22 cellular contexts compared by ENCODE assay signal in the genomic region with DNA sequence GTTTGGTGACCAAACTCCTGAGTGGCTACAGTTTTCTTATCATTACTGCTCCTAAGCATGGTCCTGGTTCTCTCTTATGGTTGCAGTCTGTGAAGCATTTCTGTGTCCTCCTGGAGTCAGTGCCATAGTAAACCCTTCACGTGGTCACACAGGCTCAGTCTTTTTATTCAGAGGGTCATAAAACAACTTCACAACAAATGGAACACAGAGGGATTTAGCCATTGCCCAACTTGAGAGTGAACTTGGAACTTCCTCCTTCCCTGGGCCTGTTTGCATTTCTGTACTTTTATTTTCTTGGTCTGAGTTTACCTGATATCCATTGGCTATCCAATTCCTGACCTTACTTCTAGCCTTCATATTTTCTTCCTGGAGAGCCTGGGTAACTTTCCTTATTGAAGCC.
"Had no signal": no experiment of that assay in that cellular context is flagged by ENCODE, and none has a peak within 500 bp of the region (broad histone marks: within the 10 kb centered on the region; RNA-seq: fewer than 3 reads in every experiment).

No MANE protein-coding gene starts in this region.

- H3K36me3 Mint-ChIP-seq: activated naive CD4-positive, alpha-beta T cell treated with anti-CD3 and anti-CD28 coated beads, Interleukin-2, amount 50 U/mL, for 72 hours; brain; immature natural killer cell; natural killer cell treated with Interleukin-12 subunit alpha and Interleukin-12 subunit beta and Interleukin-15 and Interleukin-18, amount 100 ng/mL, for 72 hours had no signal

- H3K36me3 ChIP-seq: left ventricle myocardium inferior, ovary, prostate gland, thyroid gland had no signal

- H3K27me3 Mint-ChIP-seq: activated B cell treated with CpG ODN at 0.5 μM for 24 hours; activated CD4-positive, alpha-beta T cell treated with anti-CD3 and anti-CD28 coated beads for 36 hours; activated T-cell treated with anti-CD3 and anti-CD28 coated beads, Interleukin-2, amount 50 U/mL, for 24 hours; activated T-helper 17 cell treated with anti-CD3 and anti-CD28 coated beads, Interleukin-2, amount 50 U/mL, for 72 hours; natural killer cell treated with Interleukin-12 subunit alpha and Interleukin-12 subunit beta and Interleukin-15 and Interleukin-18, amount 100 ng/mL, for 72 hours had no signal

- H3K9me3 ChIP-seq: left ventricle myocardium inferior, ovary, prostate gland, thyroid gland had no signal

- H3K4me3 Mint-ChIP-seq: activated B cell treated with CpG ODN at 0.5 μM for 24 hours; activated CD4-positive, alpha-beta T cell treated with anti-CD3 and anti-CD28 coated beads for 36 hours; activated T-cell treated with anti-CD3 and anti-CD28 coated beads, Interleukin-2, amount 50 U/mL, for 24 hours; activated T-helper 17 cell treated with anti-CD3 and anti-CD28 coated beads, Interleukin-2, amount 50 U/mL, for 72 hours; brain; immature natural killer cell; natural killer cell treated with Interleukin-12 subunit alpha and Interleukin-12 subunit beta and Interleukin-15 and Interleukin-18, amount 100 ng/mL, for 72 hours had no signal

- H3K4me1 ChIP-seq: foreskin keratinocyte, prostate gland, thyroid gland had no signal

- H3K9me3 Mint-ChIP-seq: activated B cell treated with CpG ODN at 0.5 μM for 24 hours; activated naive CD4-positive, alpha-beta T cell treated with anti-CD3 and anti-CD28 coated beads, Interleukin-2, amount 50 U/mL, for 72 hours; activated T-cell treated with anti-CD3 and anti-CD28 coated beads, Interleukin-2, amount 50 U/mL, for 24 hours; activated T-helper 17 cell treated with anti-CD3 and anti-CD28 coated beads, Interleukin-2, amount 50 U/mL, for 72 hours; brain; immature natural killer cell had no signal

- H3K27me3 ChIP-seq: foreskin keratinocyte, ovary, thyroid gland had no signal

- H3K27ac Mint-ChIP-seq: activated B cell treated with CpG ODN at 0.5 μM for 24 hours; activated CD4-positive, alpha-beta T cell treated with anti-CD3 and anti-CD28 coated beads for 36 hours; activated naive CD4-positive, alpha-beta T cell treated with anti-CD3 and anti-CD28 coated beads, Interleukin-2, amount 50 U/mL, for 72 hours; activated T-cell treated with anti-CD3 and anti-CD28 coated beads, Interleukin-2, amount 50 U/mL, for 24 hours; activated T-helper 17 cell treated with anti-CD3 and anti-CD28 coated beads, Interleukin-2, amount 50 U/mL, for 72 hours; brain; immature natural killer cell; natural killer cell treated with Interleukin-12 subunit alpha and Interleukin-12 subunit beta and Interleukin-15 and Interleukin-18, amount 100 ng/mL, for 72 hours had no signal

- ATAC-seq: activated CD4-positive, alpha-beta T cell treated with anti-CD3 and anti-CD28 coated beads for 36 hours; activated naive CD4-positive, alpha-beta T cell treated with anti-CD3 and anti-CD28 coated beads, Interleukin-2, amount 50 U/mL, for 72 hours; activated T-helper 17 cell treated with anti-CD3 and anti-CD28 coated beads, Interleukin-2, amount 50 U/mL, for 72 hours; foreskin keratinocyte; natural killer cell treated with Interleukin-12 subunit alpha and Interleukin-12 subunit beta and Interleukin-15 and Interleukin-18, amount 100 ng/mL, for 72 hours had no signal

- H3K27ac ChIP-seq: foreskin keratinocyte, left ventricle myocardium inferior, ovary, prostate gland, thyroid gland had no signal

- H3K4me1 Mint-ChIP-seq: activated B cell treated with CpG ODN at 0.5 μM for 24 hours; activated CD4-positive, alpha-beta T cell treated with anti-CD3 and anti-CD28 coated beads for 36 hours; activated T-helper 17 cell treated with anti-CD3 and anti-CD28 coated beads, Interleukin-2, amount 50 U/mL, for 72 hours; immature natural killer cell had no signal

- DNase-seq: activated B cell treated with CpG ODN at 0.5 μM for 24 hours; activated CD4-positive, alpha-beta T cell treated with anti-CD3 and anti-CD28 coated beads for 36 hours; activated CD4-positive, alpha-beta T cell treated with anti-CD3 and anti-CD28 coated beads, Interleukin-2, amount 50 U/mL, for 4 hours; activated CD8-positive, alpha-beta memory T cell treated with anti-CD3 and anti-CD28 coated beads for 24 hours; activated CD8-positive, alpha-beta memory T cell treated with anti-CD3 and anti-CD28 coated beads, Interleukin-2, amount 50 U/mL, for 4 hours; activated T-cell treated with anti-CD3 and anti-CD28 coated beads, Interleukin-2, amount 50 U/mL, for 24 hours; aorta; dermis blood vessel endothelial cell; effector memory CD4-positive, alpha-beta T cell; foreskin keratinocyte; immature natural killer cell; left ventricle myocardium inferior; ovary; stimulated activated CD4-positive, alpha-beta T cell treated with anti-CD3 and anti-CD28 coated beads, Interleukin-4, amount 100 ng/mL, for 24 hours; stimulated activated naive CD4-positive, alpha-beta T cell treated with Interleukin-2 at 50 U/mL for 16 hours; T-helper 9 cell; thyroid gland had no signal

- H3K4me3 ChIP-seq: left ventricle myocardium inferior, ovary, prostate gland, thyroid gland had no signal
